21 cellular contexts compared by ENCODE assay signal in the genomic region with DNA sequence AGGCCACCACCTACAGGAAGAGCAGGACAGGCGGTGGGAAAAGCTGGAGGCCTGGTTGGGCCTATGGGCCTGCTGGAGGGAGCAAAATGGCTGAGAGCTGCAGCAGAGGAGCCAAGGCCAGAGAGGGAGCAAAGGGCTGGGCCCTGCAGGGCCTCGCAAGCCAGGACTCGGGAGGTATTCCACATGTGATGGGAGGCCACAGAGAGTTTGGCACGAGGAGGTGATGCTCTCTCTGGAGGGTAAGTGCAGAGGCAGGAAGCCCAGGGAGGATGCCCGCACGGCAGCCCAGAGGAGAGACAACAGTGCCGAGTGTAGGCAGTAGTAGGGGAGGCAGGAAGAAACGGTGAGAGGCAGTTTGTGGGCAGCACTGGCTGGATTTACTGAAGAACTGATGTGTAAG.
"Had no signal": no experiment of that assay in that cellular context is flagged by ENCODE, and none has a peak within 500 bp of the region (broad histone marks: within the 10 kb centered on the region; RNA-seq: fewer than 3 reads in every experiment).

No MANE protein-coding gene starts in this region.

- H3K27me3 ChIP-seq: foreskin keratinocyte, right lobe of liver, spleen, stomach, transverse colon had no signal

- H3K9me3 ChIP-seq: mucosa of descending colon, psoas muscle, right lobe of liver, spleen, stomach, thoracic aorta, transverse colon had no signal

- H3K27ac ChIP-seq: foreskin keratinocyte, psoas muscle, right lobe of liver, stomach, thoracic aorta, transverse colon had no signal

- DNase-seq: cerebellar nuclear complex; dermis blood vessel endothelial cell; foreskin keratinocyte; hippocampal formation; islet precursor cell; mammary epithelial cell; mucosa of descending colon; natural killer cell; psoas muscle; retina; right lobe of liver; spleen; stimulated activated CD4-positive, alpha-beta T cell treated with anti-CD3 and anti-CD28 coated beads, Interleukin-15, amount 100 ng/mL, for 24 hours; stimulated activated CD4-positive, alpha-beta T cell treated with anti-CD3 and anti-CD28 coated beads, Interleukin-1b, Interleukin-23, amount 100 ng/mL, for 48 hours; stimulated activated CD4-positive, alpha-beta T cell treated with anti-CD3 and anti-CD28 coated beads, Interleukin-4, amount 100 ng/mL, for 24 hours; stimulated activated naive CD4-positive, alpha-beta T cell; stomach; substantia nigra; transverse colon had no signal

- H3K4me3 Mint-ChIP-seq: natural killer cell had no signal

- H3K4me1 ChIP-seq: foreskin keratinocyte, psoas muscle, right lobe of liver had no signal

- ATAC-seq: foreskin keratinocyte, left lobe of liver, mucosa of descending colon, natural killer cell, psoas muscle had no signal

- H3K36me3 Mint-ChIP-seq: natural killer cell had no signal

- H3K9me3 Mint-ChIP-seq: natural killer cell had no signal

- H3K36me3 ChIP-seq: right lobe of liver, stomach, thoracic aorta, transverse colon had no signal

- H3K4me3 ChIP-seq: mucosa of descending colon, psoas muscle, right lobe of liver, spleen, stomach, thoracic aorta, transverse colon had no signal
